Comparison of ENCODE assay signal across 8 cellular contexts in the genomic region with DNA sequence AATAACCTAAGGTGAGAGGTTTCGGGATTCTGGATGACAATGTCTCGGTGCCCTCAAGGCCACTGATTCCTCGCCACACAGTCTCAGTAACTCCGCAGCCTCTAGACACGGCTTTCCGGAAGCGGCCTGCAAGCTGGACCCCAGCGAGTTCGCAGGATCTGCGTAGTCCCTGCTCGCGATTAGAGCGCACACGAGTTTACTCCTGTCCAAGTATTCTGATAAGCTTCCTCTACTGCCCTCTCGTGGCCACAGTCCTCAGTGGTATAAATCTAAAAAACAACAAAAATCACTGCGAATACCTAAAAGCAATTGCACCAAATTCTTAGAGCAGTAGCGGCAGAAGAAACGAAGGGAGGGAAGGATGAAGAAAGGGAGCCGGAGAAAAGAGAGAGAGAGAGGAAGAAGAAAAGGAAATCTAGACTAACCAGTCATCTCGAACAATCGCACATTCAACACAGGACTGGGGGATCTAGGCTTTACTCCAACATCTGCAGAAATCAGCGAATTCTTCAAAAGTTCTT. TPM values are rescaled to one million over a fixed set of nuclear protein-coding genes. Genes with fewer than 3 reads are reported as not detected.
A peak's percentile ranks its signal among the peaks of the same experiment; 100 is the strongest.
DNase-seq lines count a peak whose midpoint lies in the region; ATAC-seq, FAIRE-seq and TF ChIP-seq lines count a peak whose summit lies in the region.

No MANE protein-coding gene starts in this region.

- H4K20me1 ChIP-seq in Karpas-422 (ENCODE audit: insufficient read depth, low read depth, low read length) (no peaks in the 10 kb centered on the region), neural cell (ENCODE audit: insufficient read depth) (peaks cover 6% of the 10 kb centered on the region)

- H2AFZ ChIP-seq in Karpas-422 (ENCODE audit: low read length) (no peak overlapping the region), neural cell (ENCODE audit: low read depth, low read length) (no peak overlapping the region)

- H3K27me3 ChIP-seq in Karpas-422 (ENCODE audit: low read length) (0 out of 2 replicates have a peak, but pooled peaks cover 2% of the 10 kb centered on the region), neural cell (ENCODE audit: insufficient read depth, low read depth, low read length) (no peaks in the 10 kb centered on the region)

- H3K79me2 ChIP-seq in Karpas-422 (ENCODE audit: low read length) = no peaks in the 10 kb centered on the region
- H3K79me2 ChIP-seq in neural cell (replicated peaks; ENCODE audit: insufficient read depth, low read length) = peaks cover 35% of the 10 kb centered on the region

- DNase-seq in D721Med (ENCODE audit: insufficient read length, low spot score) = peak; percentile 39
- DNase-seq in Karpas-422 = peak; percentile 91
- peak; percentile 78 for DNase-seq in RWPE1 (ENCODE audit: low spot score)
- DNase-seq in activated T-helper 9 cell treated with anti-CD3 and anti-CD28 coated beads, Interleukin-2, amount 50 U/mL, for 16 hours (ENCODE audit: low read depth) = peak; percentile 49
- DNase-seq in fibroblast of the conjunctiva (ENCODE audit: low read depth) = peak; percentile 88

- H3K36me3 ChIP-seq in Karpas-422 (ENCODE audit: insufficient read depth, low read length) (no peaks in the 10 kb centered on the region), neural cell (ENCODE audit: insufficient read depth, low read length) (no peaks in the 10 kb centered on the region)

- ATAC-seq in GM21529 (IDR thresholded peaks at IDR 0.05; ENCODE audit: unreplicated experiment) = peak; percentile 63

- H3K4me1 ChIP-seq in Karpas-422 (ENCODE audit: low read length) = peaks cover 16% of the 10 kb centered on the region

- TF ChIP-seq CTCF in D721Med (IDR thresholded peaks at IDR 0.05; ENCODE audit: insufficient read depth, missing control alignments) = peak; percentile 99
- peak; percentile 75 for TF ChIP-seq CTCF in RWPE1 (conservative IDR thresholded peaks at IDR 0.05; ENCODE audit: low read depth)
- peak; percentile 87 for TF ChIP-seq CTCF in neural cell (IDR thresholded peaks at IDR 0.05; ENCODE audit: poor library complexity, severe bottlenecking)

- TF ChIP-seq RAD21 in neural cell (conservative IDR thresholded peaks at IDR 0.05) = peak; percentile 85

- H3K4me2 ChIP-seq in Karpas-422 (ENCODE audit: low read depth, low read length, poor library complexity, severe bottlenecking) (peak overlapping the region; percentile 79), neural cell (ENCODE audit: low read length) (peak overlapping the region; percentile 79)

- H3K9ac ChIP-seq in Karpas-422 (ENCODE audit: low read length) (no peak overlapping the region), neural cell (ENCODE audit: low read length) (peak overlapping the region; percentile 95)

- H3K27me3 Mint-ChIP-seq in stimulated activated naive CD8-positive, alpha-beta T cell treated with anti-CD3 and anti-CD28 coated beads, Interleukin-15, Interleukin-2, amounts not matched to agents 100 ng/mL and 50 ng/mL, for 24 hours = peaks cover 18% of the 10 kb centered on the region

- peaks cover 12% of the 10 kb centered on the region for H3K4me1 Mint-ChIP-seq in stimulated activated naive CD8-positive, alpha-beta T cell treated with anti-CD3 and anti-CD28 coated beads, Interleukin-15, Interleukin-2, amounts not matched to agents 100 ng/mL and 50 ng/mL, for 24 hours (ENCODE audit: low read depth)

- peak; percentile 31 for TF ChIP-seq EP300 in neural cell (conservative IDR thresholded peaks at IDR 0.05; ENCODE audit: poor library complexity, severe bottlenecking)

- H3K4me3 Mint-ChIP-seq in stimulated activated naive CD8-positive, alpha-beta T cell treated with anti-CD3 and anti-CD28 coated beads, Interleukin-15, Interleukin-2, amounts not matched to agents 100 ng/mL and 50 ng/mL, for 24 hours = peak overlapping the region; percentile 68

- H3K36me3 Mint-ChIP-seq in stimulated activated naive CD8-positive, alpha-beta T cell treated with anti-CD3 and anti-CD28 coated beads, Interleukin-15, Interleukin-2, amounts not matched to agents 100 ng/mL and 50 ng/mL, for 24 hours (ENCODE audit: low read depth) = no peaks in the 10 kb centered on the region

- no peaks in the 10 kb centered on the region for H3K9me2 ChIP-seq in Karpas-422 (replicated peaks; ENCODE audit: insufficient read depth, low read length)
- no peaks in the 10 kb centered on the region for H3K9me2 ChIP-seq in neural cell (ENCODE audit: insufficient read depth, low read length)

- POLR2A ChIA-PET in RWPE1 (lab: Yijun Ruan, JAX; ENCODE audit: low non-redundant PET) = interaction anchor here (1.5 kb wide), 1 partner anchor 61 kb away, joined by 3 read pairs; no protein-coding TSS in a partner anchor

- no peak overlapping the region for H3K27ac ChIP-seq in Karpas-422 (ENCODE audit: low read length)
- H3K27ac ChIP-seq in RWPE1 = peak overlapping the region; percentile 85
- H3K27ac ChIP-seq in neural cell (ENCODE audit: low read length) = peak overlapping the region; percentile 92

- H3K4me3 ChIP-seq in Karpas-422 (ENCODE audit: low read length) (no peak overlapping the region), neural cell (ENCODE audit: low read length) (peak overlapping the region; percentile 95)

- CTCF ChIA-PET in RWPE1 (lab: Yijun Ruan, JAX) = interaction anchor here (0.5 to 2.3 kb wide), 25 partner anchors 14 to 957 kb away, joined by 3 to 25 read pairs (median 4); no protein-coding TSS in a partner anchor

- no peak overlapping the region for H3K27ac Mint-ChIP-seq in stimulated activated naive CD8-positive, alpha-beta T cell treated with anti-CD3 and anti-CD28 coated beads, Interleukin-15, Interleukin-2, amounts not matched to agents 100 ng/mL and 50 ng/mL, for 24 hours

- no peaks in the 10 kb centered on the region for H3F3A ChIP-seq in neural cell (ENCODE audit: insufficient read depth, low read length, poor library complexity, severe bottlenecking)

- H3K9me3 Mint-ChIP-seq in stimulated activated naive CD8-positive, alpha-beta T cell treated with anti-CD3 and anti-CD28 coated beads, Interleukin-15, Interleukin-2, amounts not matched to agents 100 ng/mL and 50 ng/mL, for 24 hours = no peaks in the 10 kb centered on the region

- no peak for FAIRE-seq in D721Med (lab: Jason Lieb, UNC)

- H3K9me3 ChIP-seq in Karpas-422 (ENCODE audit: low read length) (no peaks in the 10 kb centered on the region), neural cell (ENCODE audit: low read length) (no peaks in the 10 kb centered on the region)

TF ChIP-seq in neural cell, 6 proteins besides CTCF, POLR2A, EP300 and RAD21:
- TF ChIP-seq MXI1 (conservative IDR thresholded peaks at IDR 0.05; ENCODE audit: poor library complexity, severe bottlenecking) (peak; percentile 56), TAF1 (IDR thresholded peaks at IDR 0.05; ENCODE audit: low read depth) (no peak), EZH2 (IDR thresholded peaks at IDR 0.05; ENCODE audit: borderline replicate concordance, insufficient read depth, low read length, poor library complexity, severe bottlenecking) (no peak), POLR2AphosphoS5 (IDR thresholded peaks at IDR 0.05) (peak; percentile 29), SMC3 (conservative IDR thresholded peaks at IDR 0.05; ENCODE audit: poor library complexity) (peak; percentile 92)
- TF ChIP-seq, protein P1, sequence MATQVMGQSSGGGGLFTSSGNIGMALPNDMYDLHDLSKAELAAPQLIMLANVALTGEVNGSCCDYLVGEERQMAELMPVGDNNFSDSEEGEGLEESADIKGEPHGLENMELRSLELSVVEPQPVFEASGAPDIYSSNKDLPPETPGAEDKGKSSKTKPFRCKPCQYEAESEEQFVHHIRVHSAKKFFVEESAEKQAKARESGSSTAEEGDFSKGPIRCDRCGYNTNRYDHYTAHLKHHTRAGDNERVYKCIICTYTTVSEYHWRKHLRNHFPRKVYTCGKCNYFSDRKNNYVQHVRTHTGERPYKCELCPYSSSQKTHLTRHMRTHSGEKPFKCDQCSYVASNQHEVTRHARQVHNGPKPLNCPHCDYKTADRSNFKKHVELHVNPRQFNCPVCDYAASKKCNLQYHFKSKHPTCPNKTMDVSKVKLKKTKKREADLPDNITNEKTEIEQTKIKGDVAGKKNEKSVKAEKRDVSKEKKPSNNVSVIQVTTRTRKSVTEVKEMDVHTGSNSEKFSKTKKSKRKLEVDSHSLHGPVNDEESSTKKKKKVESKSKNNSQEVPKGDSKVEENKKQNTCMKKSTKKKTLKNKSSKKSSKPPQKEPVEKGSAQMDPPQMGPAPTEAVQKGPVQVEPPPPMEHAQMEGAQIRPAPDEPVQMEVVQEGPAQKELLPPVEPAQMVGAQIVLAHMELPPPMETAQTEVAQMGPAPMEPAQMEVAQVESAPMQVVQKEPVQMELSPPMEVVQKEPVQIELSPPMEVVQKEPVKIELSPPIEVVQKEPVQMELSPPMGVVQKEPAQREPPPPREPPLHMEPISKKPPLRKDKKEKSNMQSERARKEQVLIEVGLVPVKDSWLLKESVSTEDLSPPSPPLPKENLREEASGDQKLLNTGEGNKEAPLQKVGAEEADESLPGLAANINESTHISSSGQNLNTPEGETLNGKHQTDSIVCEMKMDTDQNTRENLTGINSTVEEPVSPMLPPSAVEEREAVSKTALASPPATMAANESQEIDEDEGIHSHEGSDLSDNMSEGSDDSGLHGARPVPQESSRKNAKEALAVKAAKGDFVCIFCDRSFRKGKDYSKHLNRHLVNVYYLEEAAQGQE (IDR thresholded peaks at IDR 0.05; ENCODE audit: borderline replicate concordance) = no peak
TF ChIP-seq in neural cell: peak in this region for 3.

RNA-seq across cellular contexts. Expression of gene PLXNA2, which starts 1.1 kb away (rescaled TPM):
- total RNA-seq in Karpas-422 (2014; rRNA removed; shearing (Covaris generic); ENCODE audit: low replicate concordance) = not detected in 2 replicates
- polyA plus RNA-seq in neural cell = 30.6 and 48.6 TPM in 2 replicates
- 129 and 143 TPM in 2 replicates for polyA minus RNA-seq in neural cell

Comparison
In these comparisons a context has a peak if more than half of its experiments do, and no peak if none do; other contexts are left out.
1. DNase-seq: peak in every context shown above with its lines; median percentile 91 in Karpas-422; 88 in fibroblast of the conjunctiva; 78 in RWPE1; 49 in activated T-helper 9 cell treated with anti-CD3 and anti-CD28 coated beads, Interleukin-2, amount 50 U/mL, for 16 hours; 39 in D721Med.